ENCODE assay signal across 14 cellular contexts in the genomic region with DNA sequence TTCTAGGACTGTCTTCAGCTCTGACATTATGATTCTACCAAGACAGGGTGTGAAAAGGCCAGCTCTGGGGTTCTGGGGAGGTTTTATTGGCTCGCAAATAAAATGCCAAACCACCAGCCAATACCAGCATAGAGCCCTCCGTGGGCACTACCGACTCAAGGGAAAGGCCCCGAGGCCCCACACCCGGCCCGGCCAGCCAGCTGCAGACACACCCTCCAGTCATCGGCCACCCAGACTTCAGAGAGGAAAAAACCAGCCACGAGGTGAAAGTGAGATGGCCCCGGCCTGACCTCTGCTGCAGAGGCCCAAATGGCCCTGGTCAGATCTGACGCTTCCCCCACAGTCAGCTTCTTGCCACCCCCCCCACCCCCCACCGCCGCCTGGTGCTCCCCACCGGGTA.
DNase-seq lines count a peak whose midpoint lies in the region; ATAC-seq and TF ChIP-seq lines count a peak whose summit lies in the region.
"Had no signal": no experiment of that assay in that cellular context is flagged by ENCODE, and none has a peak within 500 bp of the region (broad histone marks: within the 10 kb centered on the region; RNA-seq: fewer than 3 reads in every experiment).

No MANE protein-coding gene starts in this region.

- H3K4me3 ChIP-seq in MG63 (no peak overlapping the region), muscle layer of duodenum (ENCODE audit: low read depth in 1 of 2, low read length in 2 of 2) (no peak overlapping the region), thyroid gland (replicated peaks in 1 of 3) (no peak overlapping the region)

- no peaks in the 10 kb centered on the region for H3K27me3 ChIP-seq in MG63
- no peaks in the 10 kb centered on the region for H3K27me3 ChIP-seq in muscle layer of duodenum (ENCODE audit: low read depth, low read length)
- H3K27me3 ChIP-seq in thyroid gland = no peaks in the 10 kb centered on the region

- no peaks in the 10 kb centered on the region for H3K9me3 ChIP-seq in MG63
- no peaks in the 10 kb centered on the region for H3K9me3 ChIP-seq in muscle layer of duodenum (ENCODE audit: control insufficient read depth in 1 of 2, low read length in 2 of 2)
- no peaks in the 10 kb centered on the region for H3K9me3 ChIP-seq in thyroid gland
- H3K9me3 ChIP-seq: Caco-2 had no signal

- H3K4me1 ChIP-seq in muscle layer of duodenum (ENCODE audit: control insufficient read depth in 1 of 2, insufficient read depth in 2 of 2, low read length in 2 of 2) (peaks cover 0 to 4% of the 10 kb centered on the region in 2 donors), thyroid gland (peaks cover 10 to 26% of the 10 kb centered on the region in 2 donors)

- no peaks in the 10 kb centered on the region for H3K9me3 Mint-ChIP-seq in dendritic cell treated with granulocyte-macrophage colony-stimulating factor and Interleukin-4, amounts not matched to agents 40 ng/mL and 50 ng/mL, for 4 days

- intact Hi-C loops in dendritic cell treated with granulocyte-macrophage colony-stimulating factor and Interleukin-4, amounts not matched to agents 40 ng/mL and 50 ng/mL, for 4 days (cut with micrococcal nuclease) = loop anchor here (5.0 kb wide), 1 partner anchor 40 kb away; no protein-coding TSS in a partner anchor
- intact Hi-C loops in thyroid gland (cut with DNase I) = no loop called here

- 64 to 82% methylated on average over 9 to 13 of the region's 13 CpGs for WGBS in thyroid gland, 2 donors

- ATAC-seq in GM18870 (IDR thresholded peaks at IDR 0.05; ENCODE audit: unreplicated experiment) = no peak

- peaks cover 23% of the 10 kb centered on the region for H3K36me3 Mint-ChIP-seq in dendritic cell treated with granulocyte-macrophage colony-stimulating factor and Interleukin-4, amounts not matched to agents 40 ng/mL and 50 ng/mL, for 4 days (ENCODE audit: low read depth)

- H3K27me3 Mint-ChIP-seq in dendritic cell treated with granulocyte-macrophage colony-stimulating factor and Interleukin-4, amounts not matched to agents 40 ng/mL and 50 ng/mL, for 4 days = no peaks in the 10 kb centered on the region

- TF ChIP-seq CTCF in thyroid gland (IDR thresholded peaks at IDR 0.05) = no peak

- H3K36me3 ChIP-seq in MG63 = no peaks in the 10 kb centered on the region
- no peaks in the 10 kb centered on the region for H3K36me3 ChIP-seq in muscle layer of duodenum (ENCODE audit: control insufficient read depth in 1 of 2, insufficient read depth in 2 of 2, low read length in 2 of 2)
- H3K36me3 ChIP-seq in thyroid gland = no peaks in the 10 kb centered on the region

- DNase-seq in MG63 (peak; percentile 19), thyroid gland (no peak), DMS53 treated with DMSO at 0.1 percent for 48 hours (lab: John Stamatoyannopoulos, UW; ENCODE audit: unreplicated experiment) (no peak), RKO (ENCODE audit: low spot score) (no peak)
- DNase-seq: activated CD4-positive, alpha-beta T cell treated with anti-CD3 and anti-CD28 coated beads for 4 hours; Caco-2; KBM-7; NCI-H2081 treated with DMSO at 0.1 percent for 48 hours; NK-92 treated with Interleukin-12 subunit alpha and Interleukin-12 subunit beta, amount 100 ng/mL, for 24 hours; stimulated activated CD4-positive, alpha-beta T cell treated with anti-CD3 and anti-CD28 coated beads, Interleukin-2, amount 100 ng/mL, for 24 hours; stimulated activated naive CD4-positive, alpha-beta T cell had no signal

- H3K4me1 Mint-ChIP-seq in dendritic cell treated with granulocyte-macrophage colony-stimulating factor and Interleukin-4, amounts not matched to agents 40 ng/mL and 50 ng/mL, for 4 days (ENCODE audit: low read depth) = peaks cover 85% of the 10 kb centered on the region

- no peak overlapping the region for H3K4me3 Mint-ChIP-seq in dendritic cell treated with granulocyte-macrophage colony-stimulating factor and Interleukin-4, amounts not matched to agents 40 ng/mL and 50 ng/mL, for 4 days

- no peak for TF ChIP-seq POLR2A in thyroid gland (IDR thresholded peaks at IDR 0.05)

- H3K27ac ChIP-seq in muscle layer of duodenum (ENCODE audit: low read length) (peak overlapping the region; percentile 56), thyroid gland (peak overlapping the region in 2 of 3 donors; percentile 30 to 58)

- H3K27ac Mint-ChIP-seq in dendritic cell treated with granulocyte-macrophage colony-stimulating factor and Interleukin-4, amounts not matched to agents 40 ng/mL and 50 ng/mL, for 4 days = peak overlapping the region; percentile 93
